In genomic region chrX:69150294-69150960, GRCh38 we compare ENCODE assay signal across 1 cellular context.
TF ChIP-seq lines count a peak whose summit lies in the region.

No MANE protein-coding gene starts in this region.

TF ChIP-seq in HepG2, 621 proteins besides CTCF, POLR2A, EP300 and RAD21:
- TF ChIP-seq, protein P1, sequence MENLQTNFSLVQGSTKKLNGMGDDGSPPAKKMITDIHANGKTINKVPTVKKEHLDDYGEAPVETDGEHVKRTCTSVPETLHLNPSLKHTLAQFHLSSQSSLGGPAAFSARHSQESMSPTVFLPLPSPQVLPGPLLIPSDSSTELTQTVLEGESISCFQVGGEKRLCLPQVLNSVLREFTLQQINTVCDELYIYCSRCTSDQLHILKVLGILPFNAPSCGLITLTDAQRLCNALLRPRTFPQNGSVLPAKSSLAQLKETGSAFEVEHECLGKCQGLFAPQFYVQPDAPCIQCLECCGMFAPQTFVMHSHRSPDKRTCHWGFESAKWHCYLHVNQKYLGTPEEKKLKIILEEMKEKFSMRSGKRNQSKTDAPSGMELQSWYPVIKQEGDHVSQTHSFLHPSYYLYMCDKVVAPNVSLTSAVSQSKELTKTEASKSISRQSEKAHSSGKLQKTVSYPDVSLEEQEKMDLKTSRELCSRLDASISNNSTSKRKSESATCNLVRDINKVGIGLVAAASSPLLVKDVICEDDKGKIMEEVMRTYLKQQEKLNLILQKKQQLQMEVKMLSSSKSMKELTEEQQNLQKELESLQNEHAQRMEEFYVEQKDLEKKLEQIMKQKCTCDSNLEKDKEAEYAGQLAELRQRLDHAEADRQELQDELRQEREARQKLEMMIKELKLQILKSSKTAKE (CRISPR knock-in tag; IDR thresholded peaks at IDR 0.05; ENCODE audit: borderline replicate concordance): no peak
- TF ChIP-seq GPN1 (CRISPR knock-in tag; IDR thresholded peaks at IDR 0.05; ENCODE audit: borderline replicate concordance): no peak
